In the genomic region with DNA sequence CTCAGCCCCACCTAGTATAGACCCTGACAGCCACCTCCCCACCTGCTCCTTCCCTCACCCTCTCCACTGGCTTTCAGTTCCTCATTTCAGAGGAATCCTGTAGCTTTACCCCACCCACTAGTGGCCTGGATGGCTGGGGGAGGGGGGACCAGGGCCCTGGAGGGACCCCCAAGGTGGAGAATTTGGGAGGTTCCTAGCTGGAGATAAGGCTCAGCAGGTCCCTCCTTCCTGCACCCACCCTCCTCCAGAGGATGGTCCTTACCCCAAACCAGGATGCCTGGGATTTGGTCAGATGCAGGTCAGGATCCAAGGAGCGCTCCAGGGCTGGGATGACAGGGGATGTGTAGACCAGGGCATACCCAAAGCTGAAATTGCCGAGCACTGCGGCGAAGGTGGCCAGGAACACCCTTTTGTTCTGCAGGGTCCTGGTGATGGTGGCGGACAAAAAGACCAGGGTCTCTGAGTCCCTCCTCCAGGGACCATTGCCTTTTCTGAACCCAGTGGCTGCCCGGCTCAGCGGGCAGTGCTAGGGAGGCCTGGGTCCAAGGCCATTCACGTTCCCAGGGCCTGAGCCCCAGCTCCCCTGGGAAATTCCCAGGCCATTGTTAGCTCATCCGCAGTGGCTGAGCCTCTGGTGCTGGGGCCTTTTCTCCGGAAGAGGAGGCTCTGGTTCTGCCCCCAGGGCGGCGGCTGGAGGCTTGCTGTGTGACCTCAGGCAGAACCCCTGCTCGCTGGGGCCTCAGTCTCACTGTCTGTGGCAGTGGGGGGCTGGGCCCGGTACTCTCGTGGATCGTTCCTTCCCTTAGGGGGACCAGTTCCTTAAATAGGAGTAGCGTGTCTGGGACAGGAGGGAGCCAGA, we compare ENCODE assay signal across 6 cellular contexts. TPM values are rescaled to one million over a fixed set of nuclear protein-coding genes. Genes with fewer than 3 reads are reported as not detected.
A peak's percentile ranks its signal among the peaks of the same experiment; 100 is the strongest.
DNase-seq lines count a peak whose midpoint lies in the region; ATAC-seq, FAIRE-seq and TF ChIP-seq lines count a peak whose summit lies in the region.

No MANE protein-coding gene starts in this region.

- no peaks in the 10 kb centered on the region for H3K9me3 ChIP-seq in upper lobe of left lung

- peaks cover 0 to 3% (median 0%) of the 10 kb centered on the region in 4 donors for H3K27me3 ChIP-seq in upper lobe of left lung

- ATAC-seq in HG02642 (IDR thresholded peaks at IDR 0.05; ENCODE audit: poor library complexity, unreplicated experiment) (peak; percentile 36), upper lobe of left lung (ENCODE audit: low FRiP score in 2 of 2) (peak; percentile 1 to 27)

- FAIRE-seq in GM12892 (lab: Jason Lieb, UNC) (peak; percentile 85), D721Med (lab: Jason Lieb, UNC) (no peak)

- 40 to 52% methylated on average over 11 to 17 of the region's 17 CpGs for WGBS in upper lobe of left lung, 2 donors

- no peak for TF ChIP-seq EP300 in upper lobe of left lung (IDR thresholded peaks at IDR 0.05)

- peaks cover 0 to 31% (median 11%) of the 10 kb centered on the region in 4 donors for H3K36me3 ChIP-seq in upper lobe of left lung

- H3K4me3 ChIP-seq in iPS-11a (ENCODE audit: low read depth, low read length) (peak overlapping the region; percentile 51), upper lobe of left lung (peak overlapping the region; percentile 57 to 79 (median 64))

- peak overlapping the region; percentile 81 to 91 (median 87) for H3K27ac ChIP-seq in upper lobe of left lung

- TF ChIP-seq POLR2A in GM12892 (IDR thresholded peaks at IDR 0.05; ENCODE audit: low read depth, low read length) (0 out of 2 replicates have a peak, but pooled peaks have one; percentile 11), upper lobe of left lung (IDR thresholded peaks at IDR 0.05) (no peak)

- no peak for TF ChIP-seq CTCF in upper lobe of left lung (IDR thresholded peaks at IDR 0.05)
- no peak for TF ChIP-seq CTCF in D721Med (IDR thresholded peaks at IDR 0.05; ENCODE audit: insufficient read depth, missing control alignments)

- H3K4me1 ChIP-seq in upper lobe of left lung = peaks cover 22 to 45% (median 32%) of the 10 kb centered on the region in 4 donors

- DNase-seq in GM12892 (ENCODE audit: insufficient read length) (no peak), SKM-1 treated with dmso at 0.1 percent for 144 hours (lab: John Stamatoyannopoulos, UW; ENCODE audit: unreplicated experiment) (peak; percentile 34), upper lobe of left lung (no peak), D721Med (ENCODE audit: insufficient read length, low spot score) (no peak)

RNA-seq across cellular contexts. Expression of gene SLC2A6, which starts 0.7 kb away (rescaled TPM):
- polyA plus RNA-seq in GM12892 (2012; ENCODE audit: missing spikeins) = 8.8 TPM
- total RNA-seq in upper lobe of left lung = 10 to 100 TPM in 2 of 6 donors, 1 to 10 TPM in 4; 5.2 to 17.2 (median 7.5) TPM

RNA-seq across cellular contexts. Expression of gene CACFD1, which starts 18.4 kb away (rescaled TPM):
- polyA plus RNA-seq in GM12892 (2012; ENCODE audit: missing spikeins) = 1.3 TPM
- total RNA-seq in upper lobe of left lung = 10 to 100 TPM; 31.1 to 52.8 (median 38.5) TPM

RNA-seq across cellular contexts. Expression of gene MYMK, which starts 46.5 kb away (rescaled TPM):
- polyA plus RNA-seq in GM12892 (2012; ENCODE audit: missing spikeins) = not detected
- total RNA-seq in upper lobe of left lung = not detected

RNA-seq across cellular contexts. Expression of gene ADAMTS13, which starts 56.1 kb away (rescaled TPM):
- 1.5 TPM for polyA plus RNA-seq in GM12892 (2012; ENCODE audit: missing spikeins)
- total RNA-seq in upper lobe of left lung = 1 to 10 TPM; 1.4 to 9.4 (median 2.5) TPM

RNA-seq across cellular contexts. Expression of gene ADAMTSL2, which starts 56.3 kb away (rescaled TPM):
- polyA plus RNA-seq in GM12892 (2012; ENCODE audit: missing spikeins) = not detected
- 10 to 100 TPM in 4 of 6 donors, 1 to 10 TPM in 2; 1.4 to 34.8 (median 19.2) TPM for total RNA-seq in upper lobe of left lung
